ENCODE assay signal across 8 cellular contexts in the genomic region with DNA sequence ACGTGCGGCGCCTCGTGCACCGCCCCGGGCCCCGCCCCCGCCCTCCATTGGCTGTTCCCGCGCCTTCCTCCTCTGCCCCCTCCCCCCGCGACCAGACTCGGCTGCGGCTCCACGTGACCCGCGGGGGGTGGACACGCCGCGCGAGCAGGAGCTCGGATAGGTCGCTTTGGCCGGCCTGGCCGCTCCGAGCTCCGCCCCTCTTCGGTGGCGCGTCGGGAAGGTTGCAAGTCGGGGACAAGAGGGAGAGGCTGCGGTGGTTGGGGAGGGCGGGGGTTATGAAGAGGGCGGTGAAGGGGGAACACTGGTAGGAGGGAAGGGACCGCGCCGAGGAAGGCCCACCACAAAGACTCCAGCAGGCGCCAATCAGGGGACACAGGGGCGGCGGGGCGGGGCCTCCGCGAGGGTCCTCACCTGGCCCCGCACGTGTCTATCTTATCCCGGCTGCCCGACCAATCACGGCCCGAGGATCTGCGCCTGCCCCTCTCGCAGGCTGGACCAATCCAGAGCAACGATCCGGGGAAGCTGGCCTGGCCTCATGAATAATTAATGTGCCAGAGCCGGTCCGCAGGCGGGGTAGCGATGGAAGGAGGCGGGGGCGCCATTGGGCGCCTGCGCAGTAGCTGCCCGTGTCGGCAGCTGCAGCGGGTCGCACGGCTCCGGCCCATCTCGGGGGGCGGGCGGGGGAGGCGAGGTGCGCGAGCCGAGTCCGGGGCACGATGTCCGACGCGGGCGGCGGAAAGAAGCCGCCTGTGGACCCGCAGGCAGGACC. TPM values are rescaled to one million over a fixed set of nuclear protein-coding genes. Genes with fewer than 3 reads are reported as not detected.
DNase-seq lines count a peak whose midpoint lies in the region; ATAC-seq and TF ChIP-seq lines count a peak whose summit lies in the region.

Gene TEF (plus strand): TSS at position 614 of the 769 bp plus-strand sequence. CDS start 103 bp downstream, at position 717.

- POLR2A ChIA-PET in SK-N-SH (lab: Yijun Ruan, JAX), result interaction anchor here (0.6 to 1.8 kb wide), 5 partner anchors 14 to 87 kb away, joined by 3 to 10 read pairs (median 4); partner anchors contain the start of genes ACO2 and PHF5A

- no peaks in the 10 kb centered on the region for H4K20me1 ChIP-seq in SK-N-SH (ENCODE audit: insufficient read depth)

- peak within 1 kb of the TSS; percentile 80 for H3K4me3 ChIP-seq in GM06990 (replicated peaks; ENCODE audit: low read depth, low read length)
- peak within 1 kb of the TSS; percentile 57 to 60 for H3K4me3 ChIP-seq in SK-N-SH (ENCODE audit: low read depth in 2 of 2, low read length in 1 of 2)

- DNase-seq in GM06990 (ENCODE audit: extremely low read depth, insufficient read length) (peak; percentile 99), NCI-H1092 (lab: John Stamatoyannopoulos, UW) (peak; percentile 99), SK-N-SH (peak; percentile 92), globus pallidus (ENCODE audit: low spot score) (peak; percentile 99), non-pigmented ciliary epithelial cell (ENCODE audit: low read depth) (peak; percentile 90), substantia nigra (lab: John Stamatoyannopoulos, UW) (peak; percentile 92 to 100 (median 99))
- DNase-seq in activated naive CD4-positive, alpha-beta T cell treated with anti-CD3 and anti-CD28 coated beads, Interleukin-2, amount 50 U/mL, for 72 hours (ENCODE audit: low spot score in 2 of 2), result peak; percentile 97 to 98

- peak within 1 kb of the TSS; percentile 67 for H3K4me2 ChIP-seq in SK-N-SH

- peak within 1 kb of the TSS; percentile 76 for H3K9ac ChIP-seq in SK-N-SH

- H3K36me3 ChIP-seq in GM06990 (ENCODE audit: control insufficient read depth, insufficient read depth, low read length) (no peaks in the 10 kb centered on the region), SK-N-SH (replicated peaks in 1 of 2; ENCODE audit: control insufficient read depth in 1 of 2, insufficient read depth in 2 of 2, low read length in 1 of 2) (no peaks in the 10 kb centered on the region)

- peaks cover 0 to 15% of the 10 kb centered on the region in 2 experiments; a peak in 2 of 4 replicates for H3K4me1 ChIP-seq in SK-N-SH (ENCODE audit: control insufficient read depth in 1 of 2, insufficient read depth in 2 of 2, low read depth in 1 of 2, low read length in 1 of 2)

- no peaks in the 10 kb centered on the region for H3K9me2 ChIP-seq in SK-N-SH

- peak within 1 kb of the TSS; percentile 96 to 97 for H3K27ac Mint-ChIP-seq in activated naive CD4-positive, alpha-beta T cell treated with anti-CD3 and anti-CD28 coated beads, Interleukin-2, amount 50 U/mL, for 72 hours

- TF ChIP-seq EP300 in SK-N-SH (IDR thresholded peaks at IDR 0.05; ENCODE audit: borderline replicate concordance in 1 of 2, low read depth in 1 of 2, low read length in 1 of 2), result no peak

- CTCF ChIA-PET in SK-N-SH (lab: Yijun Ruan, JAX), result interaction anchor here (1.7 to 1.9 kb wide), 2 partner anchors 14 to 22 kb away, joined by 5 to 6 read pairs; no protein-coding TSS in a partner anchor

- TF ChIP-seq RAD21 in SK-N-SH (IDR thresholded peaks at IDR 0.05; ENCODE audit: low read length), result no peak

- no peaks in the 10 kb centered on the region for H3K9me3 Mint-ChIP-seq in activated naive CD4-positive, alpha-beta T cell treated with anti-CD3 and anti-CD28 coated beads, Interleukin-2, amount 50 U/mL, for 72 hours

- WGBS in SK-N-SH (ENCODE audit: low lambda C conversion rate), result 0% methylated on average over 13 of the region's 84 CpGs

- H2AFZ ChIP-seq in SK-N-SH (ENCODE audit: low read depth), result peak within 1 kb of the TSS; percentile 41; the same call in 1 of the 2 replicates

- TF ChIP-seq CTCF in GM06990 (IDR thresholded peaks at IDR 0.05; ENCODE audit: insufficient read depth, low read length, poor library complexity, severe bottlenecking), result no peak
- TF ChIP-seq CTCF in SK-N-SH (IDR thresholded peaks at IDR 0.05), result no peak

- H3K27me3 ChIP-seq in GM06990 (replicated peaks; ENCODE audit: control insufficient read depth, insufficient read depth, low read length) (no peaks in the 10 kb centered on the region), SK-N-SH (ENCODE audit: insufficient read depth) (no peaks in the 10 kb centered on the region)

- no peaks in the 10 kb centered on the region for H3K9me3 ChIP-seq in SK-N-SH

- ATAC-seq in HG02610 (IDR thresholded peaks at IDR 0.05; ENCODE audit: unreplicated experiment), result peak; percentile 92
- ATAC-seq in activated naive CD4-positive, alpha-beta T cell treated with anti-CD3 and anti-CD28 coated beads, Interleukin-2, amount 50 U/mL, for 72 hours, result peak; percentile 92

- no peaks in the 10 kb centered on the region for H3F3A ChIP-seq in SK-N-SH (replicated peaks; ENCODE audit: insufficient read depth)

- H3K27ac ChIP-seq in SK-N-SH (ENCODE audit: low read depth in 2 of 2, low read length in 1 of 2) (peak within 1 kb of the TSS; percentile 69 to 87), substantia nigra (ENCODE audit: low read depth, low read length, poor library complexity, severe bottlenecking) (peak within 1 kb of the TSS; percentile 94)

- peaks cover 13% of the 10 kb centered on the region; the same call in 1 of the 2 replicates for H3K79me2 ChIP-seq in SK-N-SH (ENCODE audit: insufficient read depth)

- H3K36me3 Mint-ChIP-seq in activated naive CD4-positive, alpha-beta T cell treated with anti-CD3 and anti-CD28 coated beads, Interleukin-2, amount 50 U/mL, for 72 hours, result no peaks in the 10 kb centered on the region

TF ChIP-seq in SK-N-SH, 30 proteins besides CTCF, POLR2A, EP300 and RAD21:
- TF ChIP-seq ZBTB33 (IDR thresholded peaks at IDR 0.05; ENCODE audit: borderline replicate concordance, low read depth) (no peak), USF1 (IDR thresholded peaks at IDR 0.05; ENCODE audit: borderline replicate concordance, low read depth) (peak; percentile 91), POLR2AphosphoS5 (IDR thresholded peaks at IDR 0.05; ENCODE audit: low read depth, low read length) (no peak), MXI1 (IDR thresholded peaks at IDR 0.05; ENCODE audit: low read depth, low read length) (peak; percentile 22), NRF1 (IDR thresholded peaks at IDR 0.05; ENCODE audit: low read depth, low read length) (peak; percentile 42), FOSL2 (IDR thresholded peaks at IDR 0.05; ENCODE audit: borderline replicate concordance, low read depth) (no peak), TEAD4 (IDR thresholded peaks at IDR 0.05; ENCODE audit: borderline replicate concordance, insufficient read depth) (no peak), SIN3A (IDR thresholded peaks at IDR 0.05; ENCODE audit: borderline replicate concordance, low read depth, low read length) (0 out of 2 replicates have a peak, but pooled peaks have one; percentile 26)

RNA-seq across cellular contexts. Expression of gene TEF, which starts in this region (rescaled TPM):
- polyA plus RNA-seq in SK-N-SH (2012; rRNA removed), result 3.6 and 5.0 TPM in 2 replicates
- 2.1 and 3.2 TPM in 2 replicates for polyA plus RNA-seq in SK-N-SH (2012; cell fraction: cytosol; rRNA removed)
- 4.8 and 5.6 TPM in 2 replicates for polyA plus RNA-seq in SK-N-SH (2012; cell fraction: nucleus; rRNA removed)
- total RNA-seq in activated naive CD4-positive, alpha-beta T cell treated with anti-CD3 and anti-CD28 coated beads, Interleukin-2, amount 50 U/mL, for 72 hours, result 10 to 100 TPM in 1 of 2 donors, 1 to 10 TPM in 1; 1.9 to 15.8 TPM

Comparison
In these comparisons a context has a peak if more than half of its experiments do, and no peak if none do; other contexts are left out.
1. Peak in every context shown above with its lines: DNase-seq, ATAC-seq, H3K4me3 ChIP-seq and H3K27ac ChIP-seq.